In the genomic region with DNA sequence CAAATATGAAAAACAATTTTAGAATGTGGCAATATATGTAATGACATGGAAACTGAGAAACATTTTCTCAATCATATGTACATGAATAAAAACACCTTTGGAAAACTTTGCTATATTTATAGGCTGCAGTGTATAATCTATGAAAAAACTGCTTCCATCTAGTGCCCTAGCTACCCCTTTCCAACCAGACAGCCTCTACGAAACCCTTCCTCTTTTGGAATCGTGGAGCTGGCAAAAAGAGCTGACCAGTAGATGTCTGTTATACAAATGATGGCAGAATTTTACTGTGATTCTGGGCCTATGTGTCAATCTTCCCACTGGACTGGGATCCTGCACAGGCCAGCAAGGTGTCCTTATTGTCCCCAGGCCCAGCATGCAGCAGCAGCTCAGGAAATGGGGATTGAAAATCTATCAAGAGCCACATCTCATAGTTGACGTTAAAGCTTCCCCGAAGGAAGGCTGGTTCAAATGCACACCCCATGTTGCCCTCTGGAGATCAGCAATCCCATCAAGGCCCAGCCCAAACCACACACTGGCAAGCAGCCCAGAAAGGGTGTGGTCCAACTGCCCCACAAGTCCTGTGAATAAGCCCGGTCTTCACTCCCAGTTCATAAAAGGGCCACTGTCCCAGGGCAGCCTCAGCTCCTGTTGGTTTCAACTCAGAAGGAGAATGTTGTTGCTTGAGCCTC, we compare ENCODE assay signal across 8 cellular contexts. TPM values are rescaled to one million over a fixed set of nuclear protein-coding genes. Genes with fewer than 3 reads are reported as not detected.
DNase-seq lines count a peak whose midpoint lies in the region; ATAC-seq and TF ChIP-seq lines count a peak whose summit lies in the region.

No MANE protein-coding gene starts in this region.

- peaks cover 8 to 10% of the 10 kb centered on the region in 2 donors for H3K27me3 Mint-ChIP-seq in natural killer cell (ENCODE audit: low read depth in 2 of 2)

- no peak overlapping the region for H3K4me3 Mint-ChIP-seq in natural killer cell

- H3K9me3 Mint-ChIP-seq in natural killer cell, result no peaks in the 10 kb centered on the region

- peaks cover 0 to 4% of the 10 kb centered on the region in 2 donors for H3K4me1 Mint-ChIP-seq in natural killer cell

- H3K27ac Mint-ChIP-seq in natural killer cell, result no peak overlapping the region

- H3K36me3 Mint-ChIP-seq in natural killer cell, result no peaks in the 10 kb centered on the region

- no peak overlapping the region for H3K4me3 ChIP-seq in HFF-Myc (replicated peaks; ENCODE audit: low read depth, low read length)

- no peak for TF ChIP-seq CTCF in HFF-Myc (IDR thresholded peaks at IDR 0.05; ENCODE audit: low read depth, low read length, missing control alignments)
- no peak for TF ChIP-seq CTCF in natural killer cell (IDR thresholded peaks at IDR 0.05)

- ATAC-seq in SK-N-SH treated with all-trans-retinoic acid at 6 μM for 48 hours (peak; percentile 92), natural killer cell (no peak)

- intact Hi-C loops in posterior vena cava (cut with DNase I), result no loop called here
- intact Hi-C loops in natural killer cell (cut with micrococcal nuclease), result no loop called here

- DNase-seq in 8988T, result peak; percentile 24
- DNase-seq in HFF-Myc (ENCODE audit: extremely low read depth, low read depth), result peak; percentile 87
- DNase-seq in globus pallidus (ENCODE audit: low spot score), result peak; percentile 92
- DNase-seq in posterior vena cava (ENCODE audit: low spot score), result peak; percentile 96
- no peak for DNase-seq in natural killer cell
- DNase-seq in T-helper 1 cell, result no peak
- no peak for DNase-seq in NCI-H1436 treated with DMSO at 0.1 percent for 48 hours (lab: John Stamatoyannopoulos, UW)

TF ChIP-seq in SK-N-SH treated with all-trans-retinoic acid at 6 μM for 48 hours, 23 proteins besides CTCF, POLR2A, EP300 and RAD21:
- no peak for TF ChIP-seq GLIS3 (CRISPR knock-in tag; IDR thresholded peaks at IDR 0.05)
- TF ChIP-seq BACH2 (CRISPR knock-in tag; IDR thresholded peaks at IDR 0.05; ENCODE audit: borderline replicate concordance), result no peak
- no peak for TF ChIP-seq ZNF70 (CRISPR knock-in tag; IDR thresholded peaks at IDR 0.05)
- no peak for TF ChIP-seq ZNF8 (CRISPR knock-in tag; IDR thresholded peaks at IDR 0.05)
- 0 out of 2 replicates have a peak, but pooled peaks have one; percentile 56 for TF ChIP-seq OSR1 (CRISPR knock-in tag; IDR thresholded peaks at IDR 0.05)
- TF ChIP-seq ARNTL (CRISPR knock-in tag; IDR thresholded peaks at IDR 0.05; ENCODE audit: borderline replicate concordance, low read depth), result no peak
- TF ChIP-seq ISL1 (CRISPR knock-in tag; IDR thresholded peaks at IDR 0.05), result no peak
TF ChIP-seq in SK-N-SH treated with all-trans-retinoic acid at 6 μM for 48 hours: peak in this region for 1.

RNA-seq across cellular contexts. Expression of a gene that starts 8.9 kb away (rescaled TPM):
- total RNA-seq in posterior vena cava (10 to 100 TPM; 71.7 to 91.1 TPM), natural killer cell (10 to 100 TPM; 27.6 to 35.2 (median 29.0) TPM)

Comparison
In these comparisons a context has a peak if more than half of its experiments do, and no peak if none do; other contexts are left out.
1. DNase-seq: peak in 8988T (single experiment), HFF-Myc (single experiment), globus pallidus (single experiment) and posterior vena cava (single experiment); none in natural killer cell (single experiment), T-helper 1 cell (0 of 5) and NCI-H1436 treated with DMSO at 0.1 percent for 48 hours (single experiment).